8 cellular contexts compared by ENCODE assay signal in the genomic region with DNA sequence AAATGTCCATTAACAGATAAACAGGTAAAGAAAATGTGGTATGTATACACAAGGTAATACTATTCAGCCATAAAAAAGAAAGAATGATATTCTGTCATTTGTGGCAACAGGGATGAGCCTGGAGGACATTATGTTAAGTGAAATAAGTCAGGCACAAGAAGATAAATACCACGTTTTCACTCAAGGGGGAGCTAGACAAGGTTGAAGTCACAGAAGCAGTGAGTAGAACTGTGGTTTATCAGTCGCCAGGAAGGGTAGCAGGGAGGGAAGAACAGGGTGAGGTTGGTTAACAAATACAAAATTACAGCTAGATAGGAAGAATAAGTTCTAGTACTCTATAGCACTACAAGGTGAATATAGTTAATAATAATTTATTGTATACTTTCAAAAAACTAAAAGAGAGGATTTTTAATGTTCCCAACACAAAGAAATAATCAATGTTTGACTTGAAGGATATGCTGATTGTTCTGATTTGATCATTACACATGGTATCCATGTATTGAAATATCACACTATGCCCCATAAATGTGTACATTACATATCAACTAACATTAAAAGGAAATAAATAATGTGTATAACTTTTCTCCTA. TPM values are rescaled to one million over a fixed set of nuclear protein-coding genes. Genes with fewer than 3 reads are reported as not detected.
DNase-seq lines count a peak whose midpoint lies in the region; ATAC-seq, FAIRE-seq and TF ChIP-seq lines count a peak whose summit lies in the region.

No MANE protein-coding gene starts in this region.

- 0% methylated on average over 2 of the region's 2 CpGs for WGBS in right lobe of liver (ENCODE audit: insufficient coverage, low coverage, low lambda C conversion rate, missing lambda C conversion rate)

- in situ Hi-C loops in astrocyte of the spinal cord (cut with HindIII; ENCODE audit: low sequenced_read_pairs): no loop called here

- H3K9me3 Mint-ChIP-seq in CD8-positive, alpha-beta T cell: no peaks in the 10 kb centered on the region

- H3K9me3 ChIP-seq in CD8-positive, alpha-beta T cell (ENCODE audit: low read length): no peaks in the 10 kb centered on the region
- no peaks in the 10 kb centered on the region for H3K9me3 ChIP-seq in right lobe of liver

- no peaks in the 10 kb centered on the region for H3K27me3 ChIP-seq in CD8-positive, alpha-beta T cell (ENCODE audit: insufficient read depth, low read length)
- no peaks in the 10 kb centered on the region for H3K27me3 ChIP-seq in right lobe of liver

- H3K36me3 ChIP-seq in CD8-positive, alpha-beta T cell (ENCODE audit: insufficient read depth, low read length): no peaks in the 10 kb centered on the region
- H3K36me3 ChIP-seq in right lobe of liver: no peaks in the 10 kb centered on the region

- peak; percentile 71 for TF ChIP-seq CTCF in CD8-positive, alpha-beta T cell (IDR thresholded peaks at IDR 0.05)
- TF ChIP-seq CTCF in astrocyte of the spinal cord (IDR thresholded peaks at IDR 0.05; ENCODE audit: low read depth, low read length): peak; percentile 61
- peak; percentile 67 to 74 (median 70) for TF ChIP-seq CTCF in right lobe of liver (IDR thresholded peaks at IDR 0.05)

- H3K36me3 Mint-ChIP-seq in CD8-positive, alpha-beta T cell: peaks cover 48% of the 10 kb centered on the region

- H3K27me3 Mint-ChIP-seq in CD8-positive, alpha-beta T cell (ENCODE audit: low read depth): no peaks in the 10 kb centered on the region

- DNase-seq in CD8-positive, alpha-beta T cell: no peak
- no peak for DNase-seq in GM12891 (ENCODE audit: insufficient read length, low spot score)
- peak; percentile 82 for DNase-seq in NCI-H748 (lab: John Stamatoyannopoulos, UW; ENCODE audit: unreplicated experiment)
- DNase-seq in astrocyte of the spinal cord (ENCODE audit: low read depth, low spot score): peak; percentile 66
- DNase-seq in right lobe of liver: no peak
- no peak for DNase-seq in sciatic nerve (ENCODE audit: low spot score)

- intact Hi-C loops in CD8-positive, alpha-beta T cell (cut with DNase I, micrococcal nuclease): loop anchor here (1.0 to 2.0 kb wide), 2 partner anchors 371 kb away; no protein-coding TSS in a partner anchor
- intact Hi-C loops in right lobe of liver (cut with DNase I): loop anchor here in 1 of 2 donors (10.0 kb wide), 1 partner anchor 377 kb away; no protein-coding TSS in a partner anchor
- intact Hi-C loops in sciatic nerve (cut with DNase I): no loop called here

- peak; percentile 83 for ATAC-seq in CD8-positive, alpha-beta T cell
- ATAC-seq in HG03066 (IDR thresholded peaks at IDR 0.05; ENCODE audit: low read depth, unreplicated experiment) (peak; percentile 68), right lobe of liver (peak; percentile 96 to 98 (median 98)), GM19328 (IDR thresholded peaks at IDR 0.05; ENCODE audit: unreplicated experiment) (no peak), sciatic nerve (no peak)

- peaks cover 4% of the 10 kb centered on the region for H3K4me1 Mint-ChIP-seq in CD8-positive, alpha-beta T cell (ENCODE audit: low read depth)

- no peak for TF ChIP-seq POLR2A in GM12891 (IDR thresholded peaks at IDR 0.05; ENCODE audit: low read depth, low read length)
- TF ChIP-seq POLR2A in right lobe of liver (IDR thresholded peaks at IDR 0.05): no peak

- peak; percentile 95 for FAIRE-seq in GM12891 (lab: Jason Lieb, UNC)

- no peak overlapping the region for H3K4me3 ChIP-seq in CD8-positive, alpha-beta T cell (ENCODE audit: low read depth, low read length)
- H3K4me3 ChIP-seq in astrocyte of the spinal cord (ENCODE audit: low read depth, low read length) (no peak overlapping the region), right lobe of liver (no peak overlapping the region)

- H3K27ac Mint-ChIP-seq in CD8-positive, alpha-beta T cell: no peak overlapping the region

- H3K27ac ChIP-seq in CD8-positive, alpha-beta T cell (ENCODE audit: low read depth, low read length): no peak overlapping the region
- H3K27ac ChIP-seq in right lobe of liver: no peak overlapping the region

- CTCF ChIA-PET in CD8-positive, alpha-beta T cell (lab: Charles Lee): interaction anchor here (0.6 to 1.1 kb wide), 3 partner anchors 10 to 38 kb away, joined by 3 to 6 read pairs (median 3); no protein-coding TSS in a partner anchor

- no peaks in the 10 kb centered on the region for H3K4me1 ChIP-seq in CD8-positive, alpha-beta T cell (ENCODE audit: insufficient read depth, low read length)
- H3K4me1 ChIP-seq in right lobe of liver: no peaks in the 10 kb centered on the region

- H3K4me3 Mint-ChIP-seq in CD8-positive, alpha-beta T cell: no peak overlapping the region

- POLR2A ChIA-PET in CD8-positive, alpha-beta T cell (lab: Charles Lee): no interaction called here

TF ChIP-seq in GM12891, 5 proteins besides CTCF, POLR2A, EP300 and RAD21:
- TF ChIP-seq POLR2AphosphoS5 (IDR thresholded peaks at IDR 0.05; ENCODE audit: low read depth, low read length) (no peak), PAX5 (IDR thresholded peaks at IDR 0.05; ENCODE audit: insufficient read depth, low read length, severe bottlenecking) (no peak), POU2F2 (IDR thresholded peaks at IDR 0.05; ENCODE audit: low read depth, low read length) (no peak), TAF1 (IDR thresholded peaks at IDR 0.05; ENCODE audit: low read depth, low read length) (no peak), SPI1 (IDR thresholded peaks at IDR 0.05; ENCODE audit: low read depth, low read length) (no peak)
TF ChIP-seq in GM12891: peak in this region for 0.

RNA-seq across cellular contexts. Expression of gene RTN4IP1, which starts 21.1 kb away (rescaled TPM):
- 1 to 10 TPM; 1.8 to 1.9 TPM for total RNA-seq in CD8-positive, alpha-beta T cell
- polyA plus RNA-seq in GM12891 (2012; ENCODE audit: low read depth, missing spikeins): 6.8 TPM
- 1 to 10 TPM; 4.0 to 6.3 (median 4.9) TPM for total RNA-seq in right lobe of liver
- total RNA-seq in sciatic nerve: 5.5 TPM

RNA-seq across cellular contexts. Expression of gene QRSL1, which starts 21.2 kb away (rescaled TPM):
- total RNA-seq in CD8-positive, alpha-beta T cell: 10 to 100 TPM; 11.1 to 11.6 TPM
- polyA plus RNA-seq in GM12891 (2012; ENCODE audit: low read depth, missing spikeins): 7.3 TPM
- total RNA-seq in right lobe of liver: 1 to 10 TPM; 6.0 to 8.8 (median 7.8) TPM
- 12.4 TPM for total RNA-seq in sciatic nerve

Comparison
In these comparisons a context has a peak if more than half of its experiments do, and no peak if none do; other contexts are left out.
1. ATAC-seq: peak in CD8-positive, alpha-beta T cell (single experiment), HG03066 (single experiment) and right lobe of liver (4 of 4); none in GM19328 (single experiment) and sciatic nerve (single experiment).
2. DNase-seq: peak in NCI-H748 (single experiment) and astrocyte of the spinal cord (single experiment); none in CD8-positive, alpha-beta T cell (0 of 7), GM12891 (single experiment), right lobe of liver (0 of 3) and sciatic nerve (single experiment).
3. Peak in every context shown above with its lines, with median percentiles within 50 percentile points of each other: CTCF ChIP-seq.